Comparison of ENCODE assay signal across 8 cellular contexts in the genomic region with DNA sequence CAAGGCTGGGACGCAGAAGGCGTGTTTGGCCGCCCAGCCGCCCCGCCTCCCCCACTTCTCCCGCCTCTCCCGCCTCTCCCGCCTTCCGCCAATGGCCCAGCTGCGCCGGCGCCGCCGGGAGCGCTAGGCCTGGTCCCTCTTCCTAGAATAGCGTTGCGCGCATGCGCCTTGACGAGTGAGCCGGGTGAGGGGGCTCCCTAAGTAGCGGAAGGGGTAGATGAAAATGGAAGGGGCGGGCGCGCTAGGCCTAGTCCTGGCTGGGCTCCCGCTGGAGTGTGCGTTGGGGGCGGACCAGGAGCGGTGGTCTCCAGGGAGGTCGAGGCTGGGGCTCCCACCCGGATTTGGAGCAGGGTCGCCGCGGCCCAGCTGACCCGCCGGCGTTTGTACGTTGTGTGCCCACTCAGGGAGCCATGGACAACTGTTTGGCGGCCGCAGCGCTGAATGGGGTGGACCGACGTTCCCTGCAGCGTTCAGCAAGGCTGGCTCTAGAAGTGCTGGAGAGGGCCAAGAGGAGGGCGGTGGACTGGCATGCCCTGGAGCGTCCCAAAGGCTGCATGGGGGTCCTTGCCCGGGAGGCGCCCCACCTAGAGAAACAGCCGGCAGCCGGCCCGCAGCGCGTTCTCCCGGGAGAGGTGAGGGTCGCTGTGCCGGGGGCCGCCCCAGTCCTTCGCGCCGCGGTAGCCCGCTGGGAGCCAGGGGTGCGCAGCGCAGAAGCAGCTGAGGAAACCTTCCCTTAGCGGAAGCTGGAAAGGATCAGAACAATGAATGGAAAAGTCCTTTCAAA. TPM values are rescaled to one million over a fixed set of nuclear protein-coding genes. Genes with fewer than 3 reads are reported as not detected.
DNase-seq lines count a peak whose midpoint lies in the region; ATAC-seq and TF ChIP-seq lines count a peak whose summit lies in the region.

A gene with protein sequence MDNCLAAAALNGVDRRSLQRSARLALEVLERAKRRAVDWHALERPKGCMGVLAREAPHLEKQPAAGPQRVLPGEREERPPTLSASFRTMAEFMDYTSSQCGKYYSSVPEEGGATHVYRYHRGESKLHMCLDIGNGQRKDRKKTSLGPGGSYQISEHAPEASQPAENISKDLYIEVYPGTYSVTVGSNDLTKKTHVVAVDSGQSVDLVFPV (plus strand): TSS at position 150 of the 784 bp plus-strand sequence. CDS start 261 bp downstream, at position 411.

- POLR2A ChIA-PET in activated B cell treated with CpG ODN at 0.5 μM for 24 hours (lab: Charles Lee): interaction anchor here (1.0 to 2.6 kb wide), 4 partner anchors 53 to 229 kb away, joined by 4 to 18 read pairs (median 4); a partner anchor contains a TSS

- H3K4me3 Mint-ChIP-seq in activated B cell treated with CpG ODN at 0.5 μM for 24 hours: peak within 1 kb of the TSS; percentile 89

- WGBS in smooth muscle cell (ENCODE audit: low lambda C conversion rate): under 1% methylated on average over 50 of the region's 65 CpGs

- H3K4me3 ChIP-seq in cardiac fibroblast (replicated peaks in 1 of 2; ENCODE audit: low read depth in 2 of 2, low read length in 2 of 2) (peak within 1 kb of the TSS; percentile 84 to 85), smooth muscle cell (peak within 1 kb of the TSS; percentile 81)

- peak within 1 kb of the TSS; percentile 48 for H3K27ac ChIP-seq in smooth muscle cell (ENCODE audit: low read depth)

- no peaks in the 10 kb centered on the region for H3K9me3 Mint-ChIP-seq in activated B cell treated with CpG ODN at 0.5 μM for 24 hours

- H3K9ac ChIP-seq in smooth muscle cell (ENCODE audit: low read depth): peak within 1 kb of the TSS; percentile 52

- H3K79me2 ChIP-seq in smooth muscle cell (ENCODE audit: low read depth): peaks cover 24% of the 10 kb centered on the region

- peak; percentile 76 for ATAC-seq in GM18873 (IDR thresholded peaks at IDR 0.05; ENCODE audit: low FRiP score, unreplicated experiment)
- peak; percentile 66 for ATAC-seq in HG03159 (IDR thresholded peaks at IDR 0.05; ENCODE audit: unreplicated experiment)
- ATAC-seq in activated B cell treated with CpG ODN at 0.5 μM for 24 hours (ENCODE audit: low read depth): peak; percentile 77

- H3K4me1 ChIP-seq in smooth muscle cell (ENCODE audit: low read depth): peaks cover 20% of the 10 kb centered on the region

- CTCF ChIA-PET in activated B cell treated with CpG ODN at 0.5 μM for 24 hours (lab: Charles Lee): interaction anchor here (0.9 to 1.6 kb wide), 2 partner anchors 48 to 226 kb away, joined by 3 to 6 read pairs; no protein-coding TSS in a partner anchor

- peak within 1 kb of the TSS; percentile 59 for H3K27ac Mint-ChIP-seq in activated B cell treated with CpG ODN at 0.5 μM for 24 hours

- H3F3A ChIP-seq in smooth muscle cell (ENCODE audit: low read depth): peaks cover 4% of the 10 kb centered on the region

- peak within 1 kb of the TSS; percentile 82 for H3K4me2 ChIP-seq in smooth muscle cell

- TF ChIP-seq CTCF in activated B cell treated with CpG ODN at 0.5 μM for 24 hours (IDR thresholded peaks at IDR 0.05) (no peak), cardiac fibroblast (IDR thresholded peaks at IDR 0.05; ENCODE audit: low read depth, low read length) (peak; percentile 3), smooth muscle cell (IDR thresholded peaks at IDR 0.05; ENCODE audit: borderline replicate concordance, insufficient read depth, poor library complexity, severe bottlenecking) (no peak)

- H3K4me1 Mint-ChIP-seq in activated B cell treated with CpG ODN at 0.5 μM for 24 hours: peaks cover 37% of the 10 kb centered on the region

- no peaks in the 10 kb centered on the region for H3K27me3 ChIP-seq in smooth muscle cell (ENCODE audit: low read depth)

- H3K9me3 ChIP-seq in smooth muscle cell (replicated peaks; ENCODE audit: low read depth): no peaks in the 10 kb centered on the region

- no peaks in the 10 kb centered on the region for H3K36me3 Mint-ChIP-seq in activated B cell treated with CpG ODN at 0.5 μM for 24 hours (ENCODE audit: low read depth)

- no peaks in the 10 kb centered on the region for H3K27me3 Mint-ChIP-seq in activated B cell treated with CpG ODN at 0.5 μM for 24 hours

- in situ Hi-C loops in ACHN (cut with HindIII; ENCODE audit: low pct_ligation_motif_present, low pct_unique_long_range_greater_than_20kb, low sequenced_read_pairs): no loop called here

- peak within 1 kb of the TSS; percentile 90 for H2AFZ ChIP-seq in smooth muscle cell (ENCODE audit: low read depth)

- no peaks in the 10 kb centered on the region for H3K36me3 ChIP-seq in smooth muscle cell (ENCODE audit: low read depth)

- H4K20me1 ChIP-seq in smooth muscle cell (ENCODE audit: low read depth): peaks cover 5% of the 10 kb centered on the region

- peak; percentile 93 for DNase-seq in ACHN
- DNase-seq in NCI-H226: peak; percentile 96
- peak; percentile 70 for DNase-seq in activated B cell treated with CpG ODN at 0.5 μM for 24 hours
- peak; percentile 94 to 97 for DNase-seq in cardiac fibroblast (ENCODE audit: low read depth in 2 of 2)
- peak; percentile 97 for DNase-seq in iPS-NIHi7 (ENCODE audit: extremely low spot score)
- peak; percentile 91 for DNase-seq in smooth muscle cell (lab: John Stamatoyannopoulos, UW; ENCODE audit: unreplicated experiment)

- intact Hi-C loops in activated B cell treated with CpG ODN at 0.5 μM for 24 hours (cut with micrococcal nuclease): loop anchor here (1.0 to 5.0 kb wide), 4 partner anchors 54 to 1386 kb away; a partner anchor contains a TSS

RNA-seq across cellular contexts. Expression of the gene that starts here (rescaled TPM):
- 7.1 and 9.0 TPM in 2 replicates for total RNA-seq in activated B cell treated with CpG ODN at 0.5 μM for 24 hours
- 22.0 and 28.1 TPM in 2 replicates for total RNA-seq in smooth muscle cell
- polyA plus RNA-seq in smooth muscle cell: 58.7 and 59.5 TPM in 2 replicates

Comparison
In these comparisons a context has a peak if more than half of its experiments do, and no peak if none do; other contexts are left out.
1. Peak in every context shown above with its lines: DNase-seq, ATAC-seq, H3K4me3 ChIP-seq and H3K27ac ChIP-seq.